Comparison of ENCODE assay signal across 8 cellular contexts in genomic region chr2:144519934-144520717, GRCh38. TPM values are rescaled to one million over a fixed set of nuclear protein-coding genes. Genes with fewer than 3 reads are reported as not detected.
A peak's percentile ranks its signal among the peaks of the same experiment; 100 is the strongest.
DNase-seq lines count a peak whose midpoint lies in the region; ATAC-seq and TF ChIP-seq lines count a peak whose summit lies in the region.

ZEB2 (minus strand) TSS chr2:144520119; CDS start chr2:144517350, 2,769 bp downstream.

- no peaks in the 10 kb centered on the region for H3K27me3 ChIP-seq in osteoblast (ENCODE audit: insufficient read depth, low read length)

- peak; percentile 27 for ATAC-seq in activated CD4-positive, alpha-beta T cell treated with anti-CD3 and anti-CD28 coated beads for 36 hours

- peak within 1 kb of the TSS; percentile 100 for H3K4me2 ChIP-seq in osteoblast (ENCODE audit: insufficient read depth, low read length)

- H3K9me3 Mint-ChIP-seq in activated CD4-positive, alpha-beta T cell treated with anti-CD3 and anti-CD28 coated beads for 36 hours (ENCODE audit: low read depth) = no peaks in the 10 kb centered on the region
- no peaks in the 10 kb centered on the region for H3K9me3 Mint-ChIP-seq in activated naive CD8-positive, alpha-beta T cell (ENCODE audit: low read depth)

- H4K20me1 ChIP-seq in osteoblast (ENCODE audit: insufficient read depth, low read length) = no peaks in the 10 kb centered on the region

- intact Hi-C loops in activated CD4-positive, alpha-beta T cell treated with anti-CD3 and anti-CD28 coated beads for 36 hours (cut with DNase I, micrococcal nuclease) = loop anchor here (2.0 to 10.0 kb wide), 6 partner anchors 62 to 1395 kb away; partner anchors contain the start of gene ARHGAP15 (in 2 of the 2)
- intact Hi-C loops in head of caudate nucleus (cut with DNase I) = loop anchor here (5.0 kb wide), 4 partner anchors 93 to 517 kb away; a partner anchor contains a TSS

- H3K4me3 Mint-ChIP-seq in activated CD4-positive, alpha-beta T cell treated with anti-CD3 and anti-CD28 coated beads for 36 hours = no peak within 1 kb of the TSS
- H3K4me3 Mint-ChIP-seq in activated naive CD8-positive, alpha-beta T cell = peak within 1 kb of the TSS; percentile 59

- POLR2A ChIA-PET in activated CD4-positive, alpha-beta T cell treated with anti-CD3 and anti-CD28 coated beads for 36 hours (lab: Charles Lee) = interaction anchor here (0.6 kb wide), 1 partner anchor 49 kb away, joined by 6 read pairs; no protein-coding TSS in a partner anchor

- peaks cover 39% of the 10 kb centered on the region for H3K27me3 Mint-ChIP-seq in activated CD4-positive, alpha-beta T cell treated with anti-CD3 and anti-CD28 coated beads for 36 hours
- peaks cover 31% of the 10 kb centered on the region for H3K27me3 Mint-ChIP-seq in activated naive CD8-positive, alpha-beta T cell

- peaks cover 60% of the 10 kb centered on the region for H3K79me2 ChIP-seq in osteoblast (ENCODE audit: insufficient read depth, low read length)

- no peaks in the 10 kb centered on the region for H3K9me3 ChIP-seq in osteoblast (ENCODE audit: low read depth, low read length)

- TF ChIP-seq CTCF in osteoblast (IDR thresholded peaks at IDR 0.05; ENCODE audit: extremely low read depth, low read depth, low read length) = peak; percentile 82

- CTCF ChIA-PET in activated CD4-positive, alpha-beta T cell treated with anti-CD3 and anti-CD28 coated beads for 36 hours (lab: Charles Lee) = no interaction called here

- H3K4me1 ChIP-seq in osteoblast (ENCODE audit: insufficient read depth, low read length) = peaks cover 27% of the 10 kb centered on the region

- H3K27ac ChIP-seq in osteoblast (ENCODE audit: low read depth, low read length) = peak within 1 kb of the TSS; percentile 94

- H3K4me3 ChIP-seq in osteoblast (ENCODE audit: insufficient read depth, low read length) = peak within 1 kb of the TSS; percentile 95

- peak; percentile 58 for DNase-seq in activated CD4-positive, alpha-beta T cell treated with anti-CD3 and anti-CD28 coated beads for 36 hours
- DNase-seq in activated CD4-positive, alpha-beta T cell treated with anti-CD3 and anti-CD28 coated beads for 1 hour = no peak
- DNase-seq in NCI-H446 (lab: John Stamatoyannopoulos, UW) (peak; percentile 85 to 89), head of caudate nucleus (peak in 23 of 42 donors; percentile 33 to 82 (median 60)), osteoblast (ENCODE audit: insufficient read length, low spot score, missing footprints) (peak; percentile 92), NCI-H1417 (lab: John Stamatoyannopoulos, UW) (no peak), NCI-H1417 treated with DMSO at 0.1 percent for 48 hours (lab: John Stamatoyannopoulos, UW) (no peak)

- H3K4me1 Mint-ChIP-seq in activated CD4-positive, alpha-beta T cell treated with anti-CD3 and anti-CD28 coated beads for 36 hours = peaks cover 28% of the 10 kb centered on the region
- H3K4me1 Mint-ChIP-seq in activated naive CD8-positive, alpha-beta T cell (ENCODE audit: low read depth) = peaks cover 35% of the 10 kb centered on the region

- no peaks in the 10 kb centered on the region for H3K36me3 ChIP-seq in osteoblast (ENCODE audit: insufficient read depth, low read length)

- peak within 1 kb of the TSS; percentile 70 for H2AFZ ChIP-seq in osteoblast (ENCODE audit: low read length)

- no peak within 1 kb of the TSS for H3K27ac Mint-ChIP-seq in activated CD4-positive, alpha-beta T cell treated with anti-CD3 and anti-CD28 coated beads for 36 hours
- H3K27ac Mint-ChIP-seq in activated naive CD8-positive, alpha-beta T cell = no peak within 1 kb of the TSS

- no peaks in the 10 kb centered on the region for H3K36me3 Mint-ChIP-seq in activated CD4-positive, alpha-beta T cell treated with anti-CD3 and anti-CD28 coated beads for 36 hours (ENCODE audit: low read depth)
- peaks cover 2% of the 10 kb centered on the region for H3K36me3 Mint-ChIP-seq in activated naive CD8-positive, alpha-beta T cell

RNA-seq across cellular contexts. Expression of gene ZEB2, which starts in this region (rescaled TPM):
- total RNA-seq in activated CD4-positive, alpha-beta T cell treated with anti-CD3 and anti-CD28 coated beads for 36 hours = 1 to 10 TPM; 7.0 to 7.5 TPM
- total RNA-seq in osteoblast = 119 and 128 TPM in 2 replicates

Comparison
In these comparisons a context has a peak if more than half of its experiments do, and no peak if none do; other contexts are left out.
1. RNA of gene ZEB2 (total RNA-seq): 119 to 128 TPM in osteoblast; 7.0 to 7.5 TPM in activated CD4-positive, alpha-beta T cell treated with anti-CD3 and anti-CD28 coated beads for 36 hours; every median in the first group is over 10 times any median in the second.
2. DNase-seq: peak in activated CD4-positive, alpha-beta T cell treated with anti-CD3 and anti-CD28 coated beads for 36 hours (single experiment), NCI-H446 (2 of 2), head of caudate nucleus (23 of 42) and osteoblast (single experiment); none in activated CD4-positive, alpha-beta T cell treated with anti-CD3 and anti-CD28 coated beads for 1 hour (single experiment), NCI-H1417 (0 of 3) and NCI-H1417 treated with DMSO at 0.1 percent for 48 hours (single experiment).